In the genomic region with DNA sequence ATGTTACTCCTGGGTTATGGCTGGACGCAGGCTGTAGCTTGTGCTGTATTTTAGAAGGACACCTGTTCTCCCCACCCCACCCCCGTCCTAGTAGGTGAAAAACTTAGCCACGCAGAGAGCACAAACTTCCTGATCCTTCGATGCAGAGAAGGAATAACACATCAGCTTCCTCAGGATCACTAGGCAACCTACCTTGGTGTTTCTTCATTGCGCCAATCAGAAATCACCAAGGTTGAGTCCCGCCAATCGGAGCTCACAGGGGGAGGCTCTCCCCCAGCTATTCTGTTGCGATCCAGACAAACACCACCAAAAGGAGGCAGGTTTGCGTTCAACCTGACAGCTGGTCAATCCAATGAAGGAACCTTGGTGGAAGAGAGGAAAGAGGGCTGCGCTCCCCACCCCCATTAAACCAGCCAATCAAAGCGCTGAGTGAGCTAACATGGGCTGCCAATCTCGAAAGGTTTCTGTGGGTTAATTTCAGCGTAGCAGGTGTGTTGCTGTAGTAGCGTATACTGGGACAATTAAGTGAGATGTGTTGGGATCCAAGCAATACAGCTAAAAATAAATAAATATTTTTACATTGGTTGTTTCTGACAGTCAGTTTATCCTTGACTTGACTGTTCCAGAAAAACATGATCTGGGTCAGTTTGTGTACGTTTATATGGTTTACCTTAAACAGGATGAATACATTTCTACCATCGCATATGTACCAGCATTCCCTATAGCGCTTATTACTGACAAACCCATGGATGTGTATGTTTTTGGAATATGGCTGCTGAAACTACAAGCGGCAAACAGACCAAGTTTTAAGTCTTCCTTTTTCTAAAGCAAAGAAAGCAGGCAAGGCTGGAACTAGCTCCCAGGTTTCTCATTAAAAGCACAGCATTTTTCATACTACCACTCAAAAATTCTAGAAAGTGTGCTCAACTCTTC, we compare ENCODE assay signal across 8 cellular contexts. TPM values are rescaled to one million over a fixed set of nuclear protein-coding genes. Genes with fewer than 3 reads are reported as not detected.
DNase-seq lines count a peak whose midpoint lies in the region; ATAC-seq, FAIRE-seq and TF ChIP-seq lines count a peak whose summit lies in the region.

TSS of gene GOLPH3L (minus strand) at position 160 of the 933 bp plus-strand sequence. CDS start 2,316 bp downstream, outside the sequence.

- DNase-seq in AML-193 (lab: John Stamatoyannopoulos, UW) = peak; percentile 98 to 99
- DNase-seq in GM19239 (ENCODE audit: insufficient read length, low spot score) = peak; percentile 53
- DNase-seq in NCI-H524 treated with DMSO at 0.1 percent for 48 hours (lab: John Stamatoyannopoulos, UW) = peak; percentile 98
- peak; percentile 82 to 88 for DNase-seq in activated CD4-positive, alpha-beta T cell treated with anti-CD3 and anti-CD28 coated beads for 4 hours
- DNase-seq in colonic mucosa = peak; percentile 98
- DNase-seq in stimulated activated CD4-positive, alpha-beta T cell treated with anti-CD3 and anti-CD28 coated beads, Interleukin-1b, Interleukin-23, amount 100 ng/mL, for 4 hours (ENCODE audit: low read depth in 2 of 2) = peak; percentile 63 to 79

- H3K27ac ChIP-seq in colonic mucosa = peak within 1 kb of the TSS; percentile 78
- H3K27ac ChIP-seq in layer of hippocampus (ENCODE audit: low read depth, low read length) = peak within 1 kb of the TSS; percentile 35

- no peaks in the 10 kb centered on the region for H3K9me3 ChIP-seq in colonic mucosa

- peak within 1 kb of the TSS in 1 of 2 donors; percentile 68 for H3K9ac ChIP-seq in colonic mucosa (ENCODE audit: low read depth in 2 of 2, low read length in 2 of 2)

- peak within 1 kb of the TSS; percentile 48 for H3K4me3 ChIP-seq in colonic mucosa

- no peaks in the 10 kb centered on the region for H3K36me3 ChIP-seq in colonic mucosa

- no peaks in the 10 kb centered on the region for H3K4me1 ChIP-seq in colonic mucosa

- no peak for TF ChIP-seq CTCF in colonic mucosa (IDR thresholded peaks at IDR 0.05)

- H3K27me3 ChIP-seq in colonic mucosa (no peaks in the 10 kb centered on the region), layer of hippocampus (ENCODE audit: control insufficient read depth, insufficient read depth, low read length) (no peaks in the 10 kb centered on the region)

- FAIRE-seq in GM19239 (lab: Jason Lieb, UNC) = peak; percentile 99

- intact Hi-C loops in colonic mucosa (cut with DNase I) = no loop called here

- ATAC-seq in HG03457 (IDR thresholded peaks at IDR 0.05; ENCODE audit: unreplicated experiment) = peak; percentile 95

RNA-seq across cellular contexts. Expression of gene GOLPH3L, which starts in this region (rescaled TPM):
- 100 to 1,000 TPM in 1 of 2 donors, 10 to 100 TPM in 1; 70.0 to 101 TPM for total RNA-seq in colonic mucosa

Comparison
In these comparisons a context has a peak if more than half of its experiments do, and no peak if none do; other contexts are left out.
1. Peak in every context shown above with its lines: DNase-seq, ATAC-seq, H3K4me3 ChIP-seq and H3K27ac ChIP-seq.